In genomic region chr17:75338335-75338734, GRCh38 we compare ENCODE assay signal across 11 cellular contexts. TPM values are rescaled to one million over a fixed set of nuclear protein-coding genes. Genes with fewer than 3 reads are reported as not detected.
DNase-seq lines count a peak whose midpoint lies in the region; ATAC-seq and TF ChIP-seq lines count a peak whose summit lies in the region.
"Had no signal": no experiment of that assay in that cellular context is flagged by ENCODE, and none has a peak within 500 bp of the region (broad histone marks: within the 10 kb centered on the region; RNA-seq: fewer than 3 reads in every experiment).

No MANE protein-coding gene starts in this region.

- peaks cover 6% of the 10 kb centered on the region for H3K36me3 Mint-ChIP-seq in CD4-positive, CD25-positive, alpha-beta regulatory T cell
- H3K36me3 Mint-ChIP-seq in H9 (ENCODE audit: insufficient read depth in 1 of 3, low read depth in 3 of 3), result peaks cover 0 to 2% (median 0%) of the 10 kb centered on the region in 3 experiments; a peak in 1 of 7 replicates
- peaks cover 8% of the 10 kb centered on the region for H3K36me3 Mint-ChIP-seq in activated CD4-positive, alpha-beta memory T cell treated with anti-CD3 and anti-CD28 coated beads for 36 hours
- H3K36me3 Mint-ChIP-seq in natural killer cell treated with Interleukin-12 subunit alpha and Interleukin-12 subunit beta and Interleukin-15 and Interleukin-18, amount 100 ng/mL, for 72 hours, result peaks cover 4% of the 10 kb centered on the region

- no peak overlapping the region for H3K18ac ChIP-seq in H9 (ENCODE audit: insufficient read length, low read depth, low read length)

- peak overlapping the region; percentile 78 for H3K4me3 ChIP-seq in CD4-positive, CD25-positive, alpha-beta regulatory T cell (ENCODE audit: low read depth, low read length)
- H3K4me3 ChIP-seq in BE2C (ENCODE audit: low read depth, low read length), result no peak overlapping the region
- H3K4me3 ChIP-seq in dorsolateral prefrontal cortex, result no peak overlapping the region
- no peak overlapping the region for H3K4me3 ChIP-seq in stomach
- H3K4me3 ChIP-seq: colonic mucosa had no signal

- H2AFZ ChIP-seq in H9 (ENCODE audit: low read length), result no peak overlapping the region

- peak overlapping the region; percentile 85 to 96 (median 91) for H3K27ac Mint-ChIP-seq in CD4-positive, CD25-positive, alpha-beta regulatory T cell
- H3K27ac Mint-ChIP-seq in H9, result peak overlapping the region in 2 of 3 experiments; percentile 19 to 22; a peak in 3 of 7 replicates
- H3K27ac Mint-ChIP-seq in activated CD4-positive, alpha-beta memory T cell treated with anti-CD3 and anti-CD28 coated beads for 36 hours, result peak overlapping the region; percentile 74
- H3K27ac Mint-ChIP-seq in natural killer cell treated with Interleukin-12 subunit alpha and Interleukin-12 subunit beta and Interleukin-15 and Interleukin-18, amount 100 ng/mL, for 72 hours, result peak overlapping the region; percentile 85 to 91

- H2BK15ac ChIP-seq in H9 (ENCODE audit: low read depth, low read length), result no peak overlapping the region

- H4K8ac ChIP-seq in H9 (replicated peaks; ENCODE audit: insufficient read length, low read depth, low read length), result no peak overlapping the region

- H3K4me3 Mint-ChIP-seq in CD4-positive, CD25-positive, alpha-beta regulatory T cell, result peak overlapping the region; percentile 47 to 93 (median 79)
- no peak overlapping the region for H3K4me3 Mint-ChIP-seq in H9
- H3K4me3 Mint-ChIP-seq in activated CD4-positive, alpha-beta memory T cell treated with anti-CD3 and anti-CD28 coated beads for 36 hours, result peak overlapping the region; percentile 33
- peak overlapping the region; percentile 83 for H3K4me3 Mint-ChIP-seq in natural killer cell treated with Interleukin-12 subunit alpha and Interleukin-12 subunit beta and Interleukin-15 and Interleukin-18, amount 100 ng/mL, for 72 hours

- no peak overlapping the region for H3K4ac ChIP-seq in H9 (ENCODE audit: low read depth, low read length)

- H2AK5ac ChIP-seq in H9 (ENCODE audit: insufficient read length, low read length), result no peak overlapping the region

- no peaks in the 10 kb centered on the region for H4K20me1 ChIP-seq in H9 (ENCODE audit: control insufficient read depth, insufficient read depth, insufficient read length)

- WGBS in H9 (ENCODE audit: extremely low coverage, insufficient read length, low lambda C conversion rate), result no CpG with 5 or more reads among the region's 6 CpGs
- 56 to 72% (median 68%) methylated on average over 6 of the region's 6 CpGs for WGBS in stomach, 5 donors

- no peak overlapping the region for H2BK120ac ChIP-seq in H9 (ENCODE audit: low read depth, low read length, poor library complexity, severe bottlenecking)

- H3K4me1 ChIP-seq in CD4-positive, CD25-positive, alpha-beta regulatory T cell (ENCODE audit: control insufficient read depth, insufficient read depth, low read length, poor library complexity, severe bottlenecking), result peaks cover 75% of the 10 kb centered on the region
- H3K4me1 ChIP-seq in H9 (ENCODE audit: insufficient read depth, low read length) (peaks cover 8% of the 10 kb centered on the region), BE2C (no peaks in the 10 kb centered on the region; the same call in 1 of the 2 replicates), stomach (peaks cover 17 to 72% (median 46%) of the 10 kb centered on the region in 4 donors)
- H3K4me1 ChIP-seq: colonic mucosa had no signal

- no peak for TF ChIP-seq CTCF in H9 (conservative IDR thresholded peaks at IDR 0.05)
- TF ChIP-seq CTCF in BE2C (IDR thresholded peaks at IDR 0.05; ENCODE audit: low read depth, low read length), result no peak
- TF ChIP-seq CTCF in dorsolateral prefrontal cortex (IDR thresholded peaks at IDR 0.05 in 54 of 56, conservative IDR thresholded peaks at IDR 0.05 in 2 of 56; ENCODE audit: low read depth in 1 of 56, partially characterized antibody in 56 of 56), result no peak
- TF ChIP-seq CTCF in stomach (IDR thresholded peaks at IDR 0.05), result no peak

- CTCF ChIA-PET in activated CD4-positive, alpha-beta memory T cell treated with anti-CD3 and anti-CD28 coated beads for 36 hours (lab: Charles Lee), result interaction anchor here (1.1 to 3.9 kb wide), 4 partner anchors 17 to 87 kb away, joined by 3 to 24 read pairs (median 5); no protein-coding TSS in a partner anchor

- no peak overlapping the region for H2BK5ac ChIP-seq in H9 (ENCODE audit: insufficient read length, low read length)

- no peak overlapping the region for H3K23ac ChIP-seq in H9 (ENCODE audit: insufficient read length, low read depth, low read length)

- no peak overlapping the region for H3K4me2 ChIP-seq in H9 (ENCODE audit: insufficient read depth, insufficient read length, low read length)

- H3K79me2 ChIP-seq in H9 (ENCODE audit: insufficient read depth, low read length), result peaks cover 4% of the 10 kb centered on the region; the same call in 1 of the 2 replicates

- peak in 2 of 3 donors; percentile 28 to 55 for DNase-seq in CD4-positive, CD25-positive, alpha-beta regulatory T cell
- DNase-seq in H9 (no peak), BE2C (no peak), dorsolateral prefrontal cortex (no peak), stomach (no peak)
- peak; percentile 37 for DNase-seq in activated CD4-positive, alpha-beta memory T cell treated with anti-CD3 and anti-CD28 coated beads for 36 hours
- DNase-seq in natural killer cell treated with Interleukin-12 subunit alpha and Interleukin-12 subunit beta and Interleukin-15 and Interleukin-18, amount 100 ng/mL, for 72 hours (ENCODE audit: low spot score), result no peak
- DNase-seq: colonic mucosa, NCI-H510A, occipital lobe had no signal

- H3K56ac ChIP-seq in H9 (ENCODE audit: insufficient read length, low read depth, low read length), result no peak overlapping the region

- no peak overlapping the region for H4K5ac ChIP-seq in H9 (ENCODE audit: insufficient read length, low read depth, low read length)

- H3K27me3 ChIP-seq in CD4-positive, CD25-positive, alpha-beta regulatory T cell (ENCODE audit: control insufficient read depth, insufficient read depth, low read length), result no peaks in the 10 kb centered on the region
- H3K27me3 ChIP-seq in H9 (ENCODE audit: insufficient read depth, low read length) (no peaks in the 10 kb centered on the region), BE2C (no peaks in the 10 kb centered on the region), dorsolateral prefrontal cortex (no peaks in the 10 kb centered on the region), stomach (no peaks in the 10 kb centered on the region)
- H3K27me3 ChIP-seq: colonic mucosa had no signal

- no peak overlapping the region for H3K14ac ChIP-seq in H9 (ENCODE audit: insufficient read depth, low read length)

- no peak overlapping the region for H3T11ph ChIP-seq in H9 (ENCODE audit: low read length)

- no peak overlapping the region for H2BK12ac ChIP-seq in H9 (ENCODE audit: insufficient read length, low read depth, low read length)

- peak in 1 of 2 donors; percentile 31 for ATAC-seq in CD4-positive, CD25-positive, alpha-beta regulatory T cell (ENCODE audit: low read depth in 2 of 2)
- peak; percentile 51 to 61 for ATAC-seq in natural killer cell treated with Interleukin-12 subunit alpha and Interleukin-12 subunit beta and Interleukin-15 and Interleukin-18, amount 100 ng/mL, for 72 hours
- no peak for ATAC-seq in GM18870 (IDR thresholded peaks at IDR 0.05; ENCODE audit: unreplicated experiment)

- intact Hi-C loops in activated CD4-positive, alpha-beta memory T cell treated with anti-CD3 and anti-CD28 coated beads for 36 hours (cut with micrococcal nuclease), result loop anchor here (2.0 kb wide), 2 partner anchors 42 to 66 kb away; partner anchors contain the start of gene GRB2
- intact Hi-C loops in dorsolateral prefrontal cortex (cut with DNase I), result no loop called here
- intact Hi-C loops in stomach (cut with DNase I; ENCODE audit: low total_unique reads), result no loop called here

- TF ChIP-seq EP300 in stomach (IDR thresholded peaks at IDR 0.05), result no peak

- POLR2A ChIA-PET in activated CD4-positive, alpha-beta memory T cell treated with anti-CD3 and anti-CD28 coated beads for 36 hours (lab: Charles Lee), result interaction anchor here (0.6 to 1.5 kb wide), 6 partner anchors 12 to 132 kb away, joined by 3 to 7 read pairs (median 3); partner anchors contain the start of gene GRB2

- peaks cover 32 to 84% (median 67%) of the 10 kb centered on the region in 4 donors for H3K4me1 Mint-ChIP-seq in CD4-positive, CD25-positive, alpha-beta regulatory T cell
- H3K4me1 Mint-ChIP-seq in H9, result peaks cover 31 to 36% of the 10 kb centered on the region in 2 experiments
- H3K4me1 Mint-ChIP-seq in activated CD4-positive, alpha-beta memory T cell treated with anti-CD3 and anti-CD28 coated beads for 36 hours (ENCODE audit: low read depth), result peaks cover 78% of the 10 kb centered on the region
- peaks cover 50% of the 10 kb centered on the region in 2 donors for H3K4me1 Mint-ChIP-seq in natural killer cell treated with Interleukin-12 subunit alpha and Interleukin-12 subunit beta and Interleukin-15 and Interleukin-18, amount 100 ng/mL, for 72 hours (ENCODE audit: low read depth in 2 of 2)

- no peaks in the 10 kb centered on the region for H3K9me3 Mint-ChIP-seq in CD4-positive, CD25-positive, alpha-beta regulatory T cell
- no peaks in the 10 kb centered on the region for H3K9me3 Mint-ChIP-seq in H9
- H3K9me3 Mint-ChIP-seq in activated CD4-positive, alpha-beta memory T cell treated with anti-CD3 and anti-CD28 coated beads for 36 hours, result no peaks in the 10 kb centered on the region
- no peaks in the 10 kb centered on the region for H3K9me3 Mint-ChIP-seq in natural killer cell treated with Interleukin-12 subunit alpha and Interleukin-12 subunit beta and Interleukin-15 and Interleukin-18, amount 100 ng/mL, for 72 hours

- H2BK20ac ChIP-seq in H9 (ENCODE audit: low read depth, low read length, poor library complexity, severe bottlenecking), result no peak overlapping the region

- H3K23me2 ChIP-seq in H9 (ENCODE audit: insufficient read length, low read depth, low read length, poor library complexity, severe bottlenecking), result no peaks in the 10 kb centered on the region

- no peaks in the 10 kb centered on the region for H3K27me3 Mint-ChIP-seq in CD4-positive, CD25-positive, alpha-beta regulatory T cell
- no peaks in the 10 kb centered on the region for H3K27me3 Mint-ChIP-seq in H9 (ENCODE audit: low read depth)
- no peaks in the 10 kb centered on the region for H3K27me3 Mint-ChIP-seq in activated CD4-positive, alpha-beta memory T cell treated with anti-CD3 and anti-CD28 coated beads for 36 hours
- H3K27me3 Mint-ChIP-seq in natural killer cell treated with Interleukin-12 subunit alpha and Interleukin-12 subunit beta and Interleukin-15 and Interleukin-18, amount 100 ng/mL, for 72 hours, result no peaks in the 10 kb centered on the region

- H3K36me3 ChIP-seq in CD4-positive, CD25-positive, alpha-beta regulatory T cell (ENCODE audit: control insufficient read depth, insufficient read depth, low read length), result no peaks in the 10 kb centered on the region
- no peaks in the 10 kb centered on the region for H3K36me3 ChIP-seq in BE2C
- no peaks in the 10 kb centered on the region for H3K36me3 ChIP-seq in stomach
- H3K36me3 ChIP-seq: colonic mucosa had no signal

- no peak overlapping the region for H3K9ac ChIP-seq in H9 (ENCODE audit: extremely low read depth, insufficient read length, low read length)

- peak overlapping the region; percentile 66 for H3K27ac ChIP-seq in CD4-positive, CD25-positive, alpha-beta regulatory T cell (ENCODE audit: insufficient read depth, low read length, poor library complexity, severe bottlenecking)
- H3K27ac ChIP-seq in H9 (ENCODE audit: insufficient read length, low read depth, low read length) (no peak overlapping the region), dorsolateral prefrontal cortex (peak overlapping the region in 16 of 59 donors; percentile 0 to 61 (median 22)), stomach (peak overlapping the region in 2 of 5 donors; percentile 24 to 46)
- H3K27ac ChIP-seq: colonic mucosa had no signal

- TF ChIP-seq POLR2A in stomach (IDR thresholded peaks at IDR 0.05), result no peak

- H3K9me3 ChIP-seq in CD4-positive, CD25-positive, alpha-beta regulatory T cell (ENCODE audit: control insufficient read depth in 2 of 2, low read length in 2 of 2), result no peaks in the 10 kb centered on the region
- H3K9me3 ChIP-seq in H9 (ENCODE audit: control insufficient read depth, low read depth, low read length), result no peaks in the 10 kb centered on the region
- H3K9me3 ChIP-seq in BE2C, result no peaks in the 10 kb centered on the region
- no peaks in the 10 kb centered on the region for H3K9me3 ChIP-seq in stomach
- H3K9me3 ChIP-seq: colonic mucosa had no signal

- H3K79me1 ChIP-seq in H9 (ENCODE audit: insufficient read depth, low read depth, low read length, poor library complexity, severe bottlenecking), result peaks cover 4% of the 10 kb centered on the region

- H4K91ac ChIP-seq in H9 (ENCODE audit: insufficient read length, low read depth, low read length), result no peak overlapping the region

RNA-seq across cellular contexts. Expression of gene SLC25A19, which starts 49.1 kb away (rescaled TPM):
- total RNA-seq in CD4-positive, CD25-positive, alpha-beta regulatory T cell, result 24.9 TPM
- 10 to 100 TPM; 15.1 to 21.9 (median 19.0) TPM for polyA plus RNA-seq in CD4-positive, CD25-positive, alpha-beta regulatory T cell
- total RNA-seq in H9 (2021) (24.2 and 27.2 TPM in 2 replicates), dorsolateral prefrontal cortex (10 to 100 TPM in 116 of 120 experiments, 1 to 10 TPM in 4; 8.5 to 25.5 (median 15.6) TPM), stomach (10 to 100 TPM in 2 of 5 donors, 1 to 10 TPM in 3; 2.3 to 40.6 (median 6.4) TPM)
- total RNA-seq in activated CD4-positive, alpha-beta memory T cell treated with anti-CD3 and anti-CD28 coated beads for 36 hours, result 10 to 100 TPM; 57.9 to 62.3 TPM
- total RNA-seq in natural killer cell treated with Interleukin-12 subunit alpha and Interleukin-12 subunit beta and Interleukin-15 and Interleukin-18, amount 100 ng/mL, for 72 hours, result 100 to 1,000 TPM in 1 of 2 donors, 10 to 100 TPM in 1; 53.0 to 140 TPM
- 35.1 TPM for polyA plus RNA-seq in BE2C (2012; ENCODE audit: insufficient read depth, insufficient read length, low read depth)
- polyA plus RNA-seq in stomach, result 10 to 100 TPM in 2 of 3 donors, 1 to 10 TPM in 1; 8.1 to 16.5 (median 11.7) TPM

Comparison
In these comparisons a context has a peak if more than half of its experiments do, and no peak if none do; other contexts are left out.
1. DNase-seq: peak in CD4-positive, CD25-positive, alpha-beta regulatory T cell (2 of 3) and activated CD4-positive, alpha-beta memory T cell treated with anti-CD3 and anti-CD28 coated beads for 36 hours (single experiment); none in H9 (single experiment), natural killer cell treated with Interleukin-12 subunit alpha and Interleukin-12 subunit beta and Interleukin-15 and Interleukin-18, amount 100 ng/mL, for 72 hours (single experiment), BE2C (single experiment), dorsolateral prefrontal cortex (0 of 10) and stomach (single experiment).
2. H3K27ac Mint-ChIP-seq: peak in every context shown above with its lines; median percentile 91 in CD4-positive, CD25-positive, alpha-beta regulatory T cell; 88 in natural killer cell treated with Interleukin-12 subunit alpha and Interleukin-12 subunit beta and Interleukin-15 and Interleukin-18, amount 100 ng/mL, for 72 hours; 74 in activated CD4-positive, alpha-beta memory T cell treated with anti-CD3 and anti-CD28 coated beads for 36 hours; 20 in H9.
3. H3K4me3 Mint-ChIP-seq: peak in CD4-positive, CD25-positive, alpha-beta regulatory T cell (4 of 4), activated CD4-positive, alpha-beta memory T cell treated with anti-CD3 and anti-CD28 coated beads for 36 hours (single experiment) and natural killer cell treated with Interleukin-12 subunit alpha and Interleukin-12 subunit beta and Interleukin-15 and Interleukin-18, amount 100 ng/mL, for 72 hours (single experiment); none in H9 (0 of 2).